ENCODE assay signal across 13 cellular contexts in the genomic region with DNA sequence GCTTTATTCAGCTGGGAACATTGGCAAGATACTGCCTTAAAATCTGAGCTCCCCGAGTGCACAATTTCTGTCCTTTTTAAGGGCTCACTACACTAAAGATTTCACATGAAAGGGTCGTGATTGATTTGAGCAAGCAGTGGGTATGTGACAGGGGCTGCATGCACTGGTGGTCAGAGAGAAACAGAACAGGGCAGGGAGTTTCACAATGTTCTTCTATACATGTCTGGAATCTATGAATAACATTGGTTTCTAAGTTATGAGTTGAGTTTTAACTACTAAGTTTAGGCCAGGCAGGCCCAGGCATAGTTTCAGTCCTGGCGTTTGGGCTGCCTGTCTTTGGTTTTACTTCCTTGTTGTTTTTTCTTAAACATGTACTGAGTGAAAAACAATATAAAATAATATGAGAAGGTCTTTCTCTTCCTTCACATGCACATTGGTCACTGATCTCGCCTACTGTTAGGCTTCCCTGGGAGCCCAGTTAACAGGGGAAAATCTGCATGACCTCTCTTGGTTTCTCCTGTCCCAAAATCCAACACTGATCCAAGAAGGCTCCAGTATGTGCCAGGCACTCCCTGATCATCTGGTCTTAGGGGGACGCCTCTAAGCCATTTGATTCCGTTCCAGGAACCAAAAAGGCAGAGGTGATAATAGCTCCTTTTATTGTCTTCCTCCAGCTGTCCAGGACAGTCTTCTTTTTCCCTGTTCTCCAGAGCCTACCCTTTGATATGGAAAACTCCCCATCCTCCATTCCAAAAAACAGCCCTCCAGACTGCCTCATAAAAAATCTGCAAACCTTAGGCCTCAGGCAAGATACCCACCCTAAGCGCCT. TPM values are rescaled to one million over a fixed set of nuclear protein-coding genes. Genes with fewer than 3 reads are reported as not detected.
A peak's percentile ranks its signal among the peaks of the same experiment; 100 is the strongest.
DNase-seq lines count a peak whose midpoint lies in the region; ATAC-seq lines count a peak whose summit lies in the region.
"Had no signal": no experiment of that assay in that cellular context is flagged by ENCODE, and none has a peak within 500 bp of the region (broad histone marks: within the 10 kb centered on the region; RNA-seq: fewer than 3 reads in every experiment).

Gene UGT2B17 (minus strand): TSS at position 51 of the 829 bp plus-strand sequence. CDS start 7,838 bp downstream, outside the sequence.

- peak; percentile 26 for DNase-seq in medulla oblongata (ENCODE audit: extremely low spot score)
- DNase-seq in D341Med (ENCODE audit: low spot score) = no peak
- DNase-seq in HK-2 (ENCODE audit: unreplicated experiment) = no peak
- DNase-seq in left cardiac atrium = no peak
- DNase-seq in Ammon's horn (ENCODE audit: low spot score) = no peak
- DNase-seq: activated naive CD4-positive, alpha-beta T cell; foreskin melanocyte; NCI-H1092 treated with DMSO at 0.1 percent for 48 hours had no signal

- ATAC-seq in GM18520 (IDR thresholded peaks at IDR 0.05; ENCODE audit: unreplicated experiment) (peak; percentile 83), GM21717 (IDR thresholded peaks at IDR 0.05; ENCODE audit: unreplicated experiment) (peak; percentile 91), HG03175 (IDR thresholded peaks at IDR 0.05; ENCODE audit: unreplicated experiment) (peak; percentile 81), left cardiac atrium (no peak)
- ATAC-seq: left lobe of liver had no signal

- intact Hi-C loops in left cardiac atrium (cut with DNase I) = no loop called here

RNA-seq across cellular contexts. Expression of gene UGT2B17, which starts in this region (rescaled TPM):
- total RNA-seq in left cardiac atrium = not detected
- total RNA-seq: posterior vena cava had no signal

Comparison
In these comparisons a context has a peak if more than half of its experiments do, and no peak if none do; other contexts are left out.
1. ATAC-seq: peak in GM18520 (single experiment), GM21717 (single experiment) and HG03175 (single experiment); none in left cardiac atrium (0 of 2).